In the genomic region with DNA sequence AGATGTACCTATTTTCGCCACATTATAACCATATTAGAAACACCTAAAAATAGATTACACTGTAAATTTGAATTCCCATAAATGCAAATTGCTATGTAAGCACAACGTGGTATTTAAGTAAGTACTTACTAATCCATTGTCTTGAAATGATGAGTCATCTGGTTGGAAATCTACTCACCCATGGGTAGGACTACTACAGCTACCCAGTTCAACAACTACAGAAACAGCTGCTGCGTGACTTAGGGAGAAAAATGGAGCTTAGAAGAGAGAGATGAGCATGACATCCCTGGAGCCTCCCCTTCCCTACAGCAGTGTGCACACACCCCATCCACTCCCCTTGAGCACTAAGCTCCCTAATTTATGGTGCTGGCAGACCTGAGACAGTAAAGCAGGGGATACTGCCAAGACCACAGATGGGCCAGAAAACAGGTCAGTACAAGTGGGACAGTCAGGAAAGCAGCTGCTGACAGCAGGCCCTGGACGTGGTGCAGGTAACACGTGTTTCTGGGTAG, we compare ENCODE assay signal across 11 cellular contexts. TPM values are rescaled to one million over a fixed set of nuclear protein-coding genes. Genes with fewer than 3 reads are reported as not detected.
A peak's percentile ranks its signal among the peaks of the same experiment; 100 is the strongest.
DNase-seq lines count a peak whose midpoint lies in the region; ATAC-seq and TF ChIP-seq lines count a peak whose summit lies in the region.
"Had no signal": no experiment of that assay in that cellular context is flagged by ENCODE, and none has a peak within 500 bp of the region (broad histone marks: within the 10 kb centered on the region; RNA-seq: fewer than 3 reads in every experiment).

No MANE protein-coding gene starts in this region.

- POLR2A ChIA-PET in activated CD8-positive, alpha-beta T cell treated with anti-CD3 and anti-CD28 coated beads for 36 hours (lab: Charles Lee) = interaction anchor here (1.1 kb wide), 1 partner anchor 24 kb away, joined by 3 read pairs; no protein-coding TSS in a partner anchor

- intact Hi-C loops in psoas muscle (cut with DNase I) = no loop called here
- intact Hi-C loops in activated CD8-positive, alpha-beta T cell treated with anti-CD3 and anti-CD28 coated beads for 36 hours (cut with micrococcal nuclease) = no loop called here

- H3K4me3 ChIP-seq in psoas muscle = no peak overlapping the region

- peaks cover 3% of the 10 kb centered on the region for H3K4me1 Mint-ChIP-seq in activated CD8-positive, alpha-beta T cell treated with anti-CD3 and anti-CD28 coated beads for 36 hours (ENCODE audit: low read depth)

- no peaks in the 10 kb centered on the region for H3K9me3 Mint-ChIP-seq in activated CD8-positive, alpha-beta T cell treated with anti-CD3 and anti-CD28 coated beads for 36 hours
- H3K9me3 Mint-ChIP-seq: dendritic cell treated with granulocyte-macrophage colony-stimulating factor and Interleukin-4, amounts not matched to agents 40 ng/mL and 50 ng/mL, for 4 days; nephron had no signal

- peaks cover 57% of the 10 kb centered on the region for H3K4me1 ChIP-seq in psoas muscle

- H3K36me3 Mint-ChIP-seq in activated CD8-positive, alpha-beta T cell treated with anti-CD3 and anti-CD28 coated beads for 36 hours (ENCODE audit: low read depth) = peaks cover 3% of the 10 kb centered on the region

- no peaks in the 10 kb centered on the region for H3K27me3 Mint-ChIP-seq in activated CD8-positive, alpha-beta T cell treated with anti-CD3 and anti-CD28 coated beads for 36 hours
- H3K27me3 Mint-ChIP-seq: dendritic cell treated with granulocyte-macrophage colony-stimulating factor and Interleukin-4, amounts not matched to agents 40 ng/mL and 50 ng/mL, for 4 days had no signal

- no peaks in the 10 kb centered on the region for H3K9me3 ChIP-seq in psoas muscle

- H3K4me3 Mint-ChIP-seq in activated CD8-positive, alpha-beta T cell treated with anti-CD3 and anti-CD28 coated beads for 36 hours = no peak overlapping the region
- H3K4me3 Mint-ChIP-seq: dendritic cell treated with granulocyte-macrophage colony-stimulating factor and Interleukin-4, amounts not matched to agents 40 ng/mL and 50 ng/mL, for 4 days; nephron had no signal

- DNase-seq in NCI-H1092 treated with DMSO at 0.1 percent for 48 hours (lab: John Stamatoyannopoulos, UW) (peak; percentile 8), NCI-H1092 (lab: John Stamatoyannopoulos, UW) (no peak), SHP77 (lab: John Stamatoyannopoulos, UW) (peak; percentile 55 to 57), psoas muscle (peak; percentile 34 to 81)
- no peak for DNase-seq in activated CD8-positive, alpha-beta T cell treated with anti-CD3 and anti-CD28 coated beads for 36 hours
- DNase-seq: T1000 had no signal

- H3K36me3 ChIP-seq in psoas muscle (ENCODE audit: insufficient read depth in 1 of 2, low read depth in 1 of 2) = peaks cover 0 to 5% of the 10 kb centered on the region in 2 donors

- peak overlapping the region; percentile 88 for H3K27ac ChIP-seq in psoas muscle

- no peak for TF ChIP-seq CTCF in psoas muscle (IDR thresholded peaks at IDR 0.05)
- TF ChIP-seq CTCF in activated CD8-positive, alpha-beta T cell treated with anti-CD3 and anti-CD28 coated beads for 36 hours (IDR thresholded peaks at IDR 0.05) = no peak

- H3K27me3 ChIP-seq in psoas muscle (ENCODE audit: insufficient read depth in 3 of 3, low read length in 2 of 3) = no peaks in the 10 kb centered on the region

- peak; percentile 42 for ATAC-seq in HG03095 (IDR thresholded peaks at IDR 0.05; ENCODE audit: unreplicated experiment)
- ATAC-seq in psoas muscle = peak; percentile 83 to 92 (median 88)
- no peak for ATAC-seq in HG02588 (IDR thresholded peaks at IDR 0.05; ENCODE audit: unreplicated experiment)
- ATAC-seq in activated CD8-positive, alpha-beta T cell treated with anti-CD3 and anti-CD28 coated beads for 36 hours = no peak
- ATAC-seq in HG02981 (IDR thresholded peaks at IDR 0.05; ENCODE audit: unreplicated experiment) = no peak

- CTCF ChIA-PET in activated CD8-positive, alpha-beta T cell treated with anti-CD3 and anti-CD28 coated beads for 36 hours (lab: Charles Lee) = interaction anchor here (2.2 kb wide), 1 partner anchor 13 kb away, joined by 15 read pairs; no protein-coding TSS in a partner anchor

- WGBS in psoas muscle, 3 donors = 29 to 30% (median 29%) methylated on average over 5 of the region's 5 CpGs

- no peak overlapping the region for H3K27ac Mint-ChIP-seq in activated CD8-positive, alpha-beta T cell treated with anti-CD3 and anti-CD28 coated beads for 36 hours
- H3K27ac Mint-ChIP-seq: dendritic cell treated with granulocyte-macrophage colony-stimulating factor and Interleukin-4, amounts not matched to agents 40 ng/mL and 50 ng/mL, for 4 days had no signal

RNA-seq across cellular contexts. Expression of a gene that starts 26.9 kb away (rescaled TPM):
- 100 to 1,000 TPM; 105 to 148 (median 125) TPM for total RNA-seq in psoas muscle
- polyA plus RNA-seq in psoas muscle = 100 to 1,000 TPM in 1 of 3 donors, 10 to 100 TPM in 2; 34.8 to 163 (median 70.8) TPM
- total RNA-seq in activated CD8-positive, alpha-beta T cell treated with anti-CD3 and anti-CD28 coated beads for 36 hours = 10 to 100 TPM; 19.7 to 22.1 TPM

RNA-seq across cellular contexts. Expression of a gene that starts 32.7 kb away (rescaled TPM):
- total RNA-seq in psoas muscle = 10 to 100 TPM; 11.5 to 21.6 (median 17.4) TPM
- 10 to 100 TPM; 10.0 to 20.7 (median 12.9) TPM for polyA plus RNA-seq in psoas muscle
- total RNA-seq in activated CD8-positive, alpha-beta T cell treated with anti-CD3 and anti-CD28 coated beads for 36 hours = 10 to 100 TPM; 23.2 to 24.6 TPM

RNA-seq across cellular contexts. Expression of a gene that starts 47.7 kb away (rescaled TPM):
- total RNA-seq in psoas muscle = 1 to 10 TPM; 2.4 to 9.0 (median 4.6) TPM
- polyA plus RNA-seq in psoas muscle = 1 to 10 TPM; 1.2 to 2.3 (median 1.8) TPM
- total RNA-seq in activated CD8-positive, alpha-beta T cell treated with anti-CD3 and anti-CD28 coated beads for 36 hours = 1 to 10 TPM; 3.5 to 4.9 TPM

Comparison
In these comparisons a context has a peak if more than half of its experiments do, and no peak if none do; other contexts are left out.
1. DNase-seq: peak in NCI-H1092 treated with DMSO at 0.1 percent for 48 hours (single experiment), SHP77 (2 of 2) and psoas muscle (2 of 2); none in NCI-H1092 (single experiment) and activated CD8-positive, alpha-beta T cell treated with anti-CD3 and anti-CD28 coated beads for 36 hours (single experiment).
2. ATAC-seq: peak in HG03095 (single experiment) and psoas muscle (4 of 4); none in HG02588 (single experiment), activated CD8-positive, alpha-beta T cell treated with anti-CD3 and anti-CD28 coated beads for 36 hours (single experiment) and HG02981 (single experiment).
3. RNA of a gene that starts 26.9 kb away (total RNA-seq): 105 to 148 TPM in psoas muscle; 19.7 to 22.1 TPM in activated CD8-positive, alpha-beta T cell treated with anti-CD3 and anti-CD28 coated beads for 36 hours; every median in the first group is over 4 times any median in the second.